In genomic region chr19:53595510-53595867, GRCh38 we compare ENCODE assay signal across 1 cellular context.
TF ChIP-seq lines count a peak whose summit lies in the region.

No MANE protein-coding gene starts in this region.

TF ChIP-seq in WTC11, 78 proteins besides CTCF, POLR2A, EP300 and RAD21 (continued from another document):
- no peak; the same call in 1 of the 2 replicates for TF ChIP-seq ETV6 (CRISPR knock-in tag; IDR thresholded peaks at IDR 0.05)
- no peak for TF ChIP-seq ELF4 (CRISPR knock-in tag; IDR thresholded peaks at IDR 0.05; ENCODE audit: low read depth)
- no peak for TF ChIP-seq TP53 (CRISPR knock-in tag; IDR thresholded peaks at IDR 0.05)
- TF ChIP-seq EMX1 (CRISPR knock-in tag; IDR thresholded peaks at IDR 0.05), result 0 out of 2 replicates have a peak, but pooled peaks have one; percentile 24
- no peak for TF ChIP-seq ZSCAN18 (CRISPR knock-in tag; IDR thresholded peaks at IDR 0.05)
- TF ChIP-seq FOXK1 (CRISPR knock-in tag; IDR thresholded peaks at IDR 0.05), result peak; percentile 82; the same call in 1 of the 2 replicates
- no peak for TF ChIP-seq USF1 (CRISPR knock-in tag; IDR thresholded peaks at IDR 0.05)
- no peak for TF ChIP-seq TEAD4 (CRISPR knock-in tag; IDR thresholded peaks at IDR 0.05)
- TF ChIP-seq KAT7 (CRISPR knock-in tag; IDR thresholded peaks at IDR 0.05; ENCODE audit: borderline replicate concordance), result 0 out of 2 replicates have a peak, but pooled peaks have one; percentile 17
- TF ChIP-seq ESRRA (CRISPR knock-in tag; IDR thresholded peaks at IDR 0.05; ENCODE audit: borderline replicate concordance), result no peak
- no peak for TF ChIP-seq ZNF138 (CRISPR knock-in tag; conservative IDR thresholded peaks at IDR 0.05)
- TF ChIP-seq ZNF121 (CRISPR knock-in tag; IDR thresholded peaks at IDR 0.05), result no peak
- no peak for TF ChIP-seq ERG (CRISPR knock-in tag; IDR thresholded peaks at IDR 0.05)
- TF ChIP-seq ATF2 (CRISPR knock-in tag; IDR thresholded peaks at IDR 0.05; ENCODE audit: borderline replicate concordance, low read depth), result no peak
- no peak for TF ChIP-seq AR (CRISPR knock-in tag; IDR thresholded peaks at IDR 0.05)
- TF ChIP-seq NR1H2 (CRISPR knock-in tag; IDR thresholded peaks at IDR 0.05), result no peak
- no peak for TF ChIP-seq FOXP4 (CRISPR knock-in tag; IDR thresholded peaks at IDR 0.05)
- no peak for TF ChIP-seq ATF6 (CRISPR knock-in tag; IDR thresholded peaks at IDR 0.05)
TF ChIP-seq in WTC11: peak in this region for 3.
